In the genomic region with DNA sequence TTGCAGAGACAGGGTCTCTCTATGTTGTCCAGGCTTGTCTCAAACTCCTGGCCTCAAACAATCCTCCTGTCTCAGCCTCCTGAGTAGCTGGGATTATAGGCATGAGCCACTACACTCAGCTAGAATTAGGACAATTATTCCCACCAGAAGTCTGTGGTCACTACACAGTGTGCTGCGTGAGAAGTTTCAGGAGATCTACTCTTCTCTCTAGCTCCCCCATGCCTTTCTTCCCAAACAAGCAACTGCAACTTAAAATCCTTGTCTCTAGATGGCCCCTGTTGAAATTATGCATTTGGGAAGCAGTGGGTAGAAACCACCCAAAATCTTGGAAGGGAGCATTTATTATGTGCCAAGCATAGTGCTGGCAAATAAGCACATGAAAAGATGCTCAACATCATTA, we compare ENCODE assay signal across 17 cellular contexts. TPM values are rescaled to one million over a fixed set of nuclear protein-coding genes. Genes with fewer than 3 reads are reported as not detected.
DNase-seq lines count a peak whose midpoint lies in the region; FAIRE-seq and TF ChIP-seq lines count a peak whose summit lies in the region.
"Had no signal": no experiment of that assay in that cellular context is flagged by ENCODE, and none has a peak within 500 bp of the region (broad histone marks: within the 10 kb centered on the region; RNA-seq: fewer than 3 reads in every experiment).

No MANE protein-coding gene starts in this region.

- 0 out of 2 replicates have a peak, but pooled peaks have one; percentile 11 for TF ChIP-seq CTCF in 22Rv1 (IDR thresholded peaks at IDR 0.05)
- peak; percentile 45; the same call in 1 of the 2 replicates for TF ChIP-seq CTCF in OCI-LY7 (conservative IDR thresholded peaks at IDR 0.05; ENCODE audit: low read length)
- peak; percentile 6 for TF ChIP-seq CTCF in epithelial cell of proximal tubule (conservative IDR thresholded peaks at IDR 0.05; ENCODE audit: low read depth, low read length)
- no peak for TF ChIP-seq CTCF in D721Med (IDR thresholded peaks at IDR 0.05; ENCODE audit: insufficient read depth, missing control alignments)

- no peaks in the 10 kb centered on the region for H4K20me1 ChIP-seq in OCI-LY7 (ENCODE audit: insufficient read depth, low read length)

- BruUV-seq in OCI-LY7 (replicated peaks; lab: Mats Ljungman, UMichigan): no TSS peak

- no peaks in the 10 kb centered on the region for H3K79me2 ChIP-seq in OCI-LY7 (ENCODE audit: insufficient read depth, low read depth, low read length)

- H3K4me2 ChIP-seq in OCI-LY7 (ENCODE audit: low read length): no peak overlapping the region

- H3K4me3 ChIP-seq in OCI-LY7 (ENCODE audit: low read depth, low read length, poor library complexity, severe bottlenecking): no peak overlapping the region
- H3K4me3 ChIP-seq in epithelial cell of proximal tubule (ENCODE audit: low read depth, low read length): no peak overlapping the region
- H3K4me3 ChIP-seq: heart left ventricle had no signal

- POLR2A ChIA-PET in OCI-LY7 (lab: Charles Lee): interaction anchor here (0.6 kb wide), 2 partner anchors 10 to 286 kb away, joined by 3 read pairs; no protein-coding TSS in a partner anchor
- POLR2A ChIA-PET in activated CD4-positive, alpha-beta memory T cell treated with anti-CD3 and anti-CD28 coated beads for 36 hours (lab: Charles Lee): no interaction called here

- H3K4me1 Mint-ChIP-seq in activated CD4-positive, alpha-beta memory T cell treated with anti-CD3 and anti-CD28 coated beads for 36 hours (ENCODE audit: low read depth): peaks cover 4% of the 10 kb centered on the region

- intact Hi-C loops in OCI-LY7 (cut with micrococcal nuclease; ENCODE audit: unreplicated experiment): loop anchor here (10.0 kb wide), 1 partner anchor 222 kb away; the partner anchor contains the start of gene HTATSF1
- intact Hi-C loops in activated CD4-positive, alpha-beta memory T cell treated with anti-CD3 and anti-CD28 coated beads for 36 hours (cut with micrococcal nuclease): no loop called here

- no peaks in the 10 kb centered on the region for H3K27me3 Mint-ChIP-seq in activated CD4-positive, alpha-beta memory T cell treated with anti-CD3 and anti-CD28 coated beads for 36 hours

- H2AFZ ChIP-seq in OCI-LY7 (ENCODE audit: low read length): no peak overlapping the region

- H3K9me3 ChIP-seq in OCI-LY7 (ENCODE audit: low read length): no peaks in the 10 kb centered on the region
- H3K9me3 ChIP-seq: heart left ventricle had no signal

- no peaks in the 10 kb centered on the region for H3K36me3 Mint-ChIP-seq in activated CD4-positive, alpha-beta memory T cell treated with anti-CD3 and anti-CD28 coated beads for 36 hours
- H3K36me3 Mint-ChIP-seq: activated naive CD8-positive, alpha-beta T cell treated with anti-CD3 and anti-CD28 coated beads, Interleukin-2, amount 10 ng/mL, durations not matched to agents 7 days and 5 days had no signal

- H3K36me3 ChIP-seq in OCI-LY7 (ENCODE audit: insufficient read depth, low read length): no peaks in the 10 kb centered on the region
- H3K36me3 ChIP-seq: heart left ventricle had no signal

- H3K9me3 Mint-ChIP-seq in activated CD4-positive, alpha-beta memory T cell treated with anti-CD3 and anti-CD28 coated beads for 36 hours: no peaks in the 10 kb centered on the region
- H3K9me3 Mint-ChIP-seq: activated naive CD8-positive, alpha-beta T cell treated with anti-CD3 and anti-CD28 coated beads, Interleukin-2, amount 10 ng/mL, durations not matched to agents 7 days and 5 days had no signal

- peaks cover 33% of the 10 kb centered on the region for H3K4me1 ChIP-seq in OCI-LY7 (ENCODE audit: insufficient read depth, low read length, poor library complexity, severe bottlenecking)
- H3K4me1 ChIP-seq: heart left ventricle had no signal

- peak; percentile 9 for DNase-seq in GM03348 (ENCODE audit: low spot score)
- DNase-seq in OCI-LY7 (ENCODE audit: low spot score): no peak
- DNase-seq in epithelial cell of proximal tubule (ENCODE audit: low read depth): no peak
- no peak for DNase-seq in activated CD4-positive, alpha-beta T cell treated with anti-CD3 and anti-CD28 coated beads for 1 hour
- no peak for DNase-seq in activated CD4-positive, alpha-beta memory T cell treated with anti-CD3 and anti-CD28 coated beads for 36 hours
- DNase-seq in NCI-H2029 (lab: John Stamatoyannopoulos, UW): no peak
- DNase-seq in D721Med (ENCODE audit: insufficient read length, low spot score): no peak
- DNase-seq: activated CD4-positive, alpha-beta T cell treated with anti-CD3 and anti-CD28 coated beads for 48 hours; activated naive CD8-positive, alpha-beta T cell treated with anti-CD3 and anti-CD28 coated beads, Interleukin-2, amount 10 ng/mL, durations not matched to agents 7 days and 5 days; DMS53; heart left ventricle; NCI-H2081; NCI-H526 treated with DMSO at 0.1 percent for 48 hours; stimulated activated CD4-positive, alpha-beta T cell treated with anti-CD3 and anti-CD28 coated beads, Interleukin-4, amount 100 ng/mL, for 24 hours; T-helper 2 cell had no signal

- no peaks in the 10 kb centered on the region for H3K9me2 ChIP-seq in OCI-LY7 (ENCODE audit: insufficient read depth, low read length)

- CTCF ChIA-PET in OCI-LY7 (lab: Charles Lee; ENCODE audit: unreplicated experiment): no interaction called here
- CTCF ChIA-PET in activated CD4-positive, alpha-beta memory T cell treated with anti-CD3 and anti-CD28 coated beads for 36 hours (lab: Charles Lee): interaction anchor here (2.5 kb wide), 1 partner anchor 244 kb away, joined by 8 read pairs; no protein-coding TSS in a partner anchor

- no peak overlapping the region for H3K4me3 Mint-ChIP-seq in activated CD4-positive, alpha-beta memory T cell treated with anti-CD3 and anti-CD28 coated beads for 36 hours
- H3K4me3 Mint-ChIP-seq: activated naive CD8-positive, alpha-beta T cell treated with anti-CD3 and anti-CD28 coated beads, Interleukin-2, amount 10 ng/mL, durations not matched to agents 7 days and 5 days had no signal

- H3K27ac Mint-ChIP-seq in activated CD4-positive, alpha-beta memory T cell treated with anti-CD3 and anti-CD28 coated beads for 36 hours: no peak overlapping the region
- H3K27ac Mint-ChIP-seq: activated naive CD8-positive, alpha-beta T cell treated with anti-CD3 and anti-CD28 coated beads, Interleukin-2, amount 10 ng/mL, durations not matched to agents 7 days and 5 days had no signal

- H3K27ac ChIP-seq in 22Rv1 (no peak overlapping the region), OCI-LY7 (ENCODE audit: low read depth, low read length, poor library complexity, severe bottlenecking) (no peak overlapping the region)
- H3K27ac ChIP-seq: heart left ventricle had no signal

- FAIRE-seq in D721Med (lab: Jason Lieb, UNC): no peak
- FAIRE-seq: keratinocyte had no signal

RNA-seq across cellular contexts. Expression of gene MAP7D3, which starts 21.1 kb away (rescaled TPM):
- 7.7 and 11.9 TPM in 2 replicates for total RNA-seq in OCI-LY7 (2014; rRNA removed; shearing (Covaris generic))
- total RNA-seq in OCI-LY7 (2022) (15.6 and 16.5 TPM in 2 replicates), epithelial cell of proximal tubule (10.9 and 18.6 TPM in 2 replicates)
- total RNA-seq in activated CD4-positive, alpha-beta memory T cell treated with anti-CD3 and anti-CD28 coated beads for 36 hours: 10 to 100 TPM; 18.2 to 20.5 TPM

RNA-seq across cellular contexts. Expression of gene ADGRG4, which starts 28.4 kb away (rescaled TPM):
- not detected in 2 replicates for total RNA-seq in OCI-LY7 (2014; rRNA removed; shearing (Covaris generic))
- not detected in 2 replicates for total RNA-seq in OCI-LY7 (2022)
- total RNA-seq in epithelial cell of proximal tubule: not detected in 2 replicates
- not detected for total RNA-seq in activated CD4-positive, alpha-beta memory T cell treated with anti-CD3 and anti-CD28 coated beads for 36 hours
- total RNA-seq: activated naive CD8-positive, alpha-beta T cell treated with anti-CD3 and anti-CD28 coated beads, Interleukin-2, amount 10 ng/mL, durations not matched to agents 7 days and 5 days had no signal
